ENCODE assay signal across 28 cellular contexts in the genomic region with DNA sequence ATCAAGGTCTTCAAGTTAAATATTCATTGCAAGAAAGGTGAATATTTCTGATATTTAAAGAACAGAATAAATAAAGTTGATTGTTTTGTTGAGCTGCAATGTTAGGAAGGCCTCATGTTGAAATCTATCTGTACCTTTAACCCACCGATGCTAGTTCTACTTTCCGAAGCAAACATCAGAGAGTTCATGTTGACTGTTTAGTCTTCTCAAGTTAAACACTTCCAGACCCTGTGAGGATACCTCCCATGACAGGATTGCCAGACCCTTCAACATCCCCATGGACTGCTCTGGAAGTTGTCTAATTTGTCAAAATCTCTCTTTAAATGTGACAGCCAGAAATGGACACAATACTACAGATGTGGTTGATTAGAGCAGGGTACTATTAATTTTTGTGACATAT. TPM values are rescaled to one million over a fixed set of nuclear protein-coding genes. Genes with fewer than 3 reads are reported as not detected.
DNase-seq lines count a peak whose midpoint lies in the region; TF ChIP-seq lines count a peak whose summit lies in the region.
"Had no signal": no experiment of that assay in that cellular context is flagged by ENCODE, and none has a peak within 500 bp of the region (broad histone marks: within the 10 kb centered on the region; RNA-seq: fewer than 3 reads in every experiment).

No MANE protein-coding gene starts in this region.

- no peak overlapping the region for H3K27ac Mint-ChIP-seq in glutamatergic neuron (ENCODE audit: unreplicated experiment)
- H3K27ac Mint-ChIP-seq in neural crest cell (ENCODE audit: unreplicated experiment): no peak overlapping the region
- H3K27ac Mint-ChIP-seq: B cell; CD8-positive, alpha-beta memory T cell had no signal

- H3K4me1 ChIP-seq in HAP-1: peaks cover 65% of the 10 kb centered on the region
- H3K4me1 ChIP-seq: testis had no signal

- H3K9me3 Mint-ChIP-seq in glutamatergic neuron (ENCODE audit: unreplicated experiment) (peaks cover 4% of the 10 kb centered on the region), neural crest cell (no peaks in the 10 kb centered on the region)
- H3K9me3 Mint-ChIP-seq: central memory CD8-positive, alpha-beta T cell had no signal

- DNase-seq in HAP-1 (ENCODE audit: low spot score in 2 of 2): no peak
- DNase-seq in SK-N-DZ (ENCODE audit: low spot score): peak; percentile 87
- DNase-seq in glutamatergic neuron: no peak
- no peak for DNase-seq in neural crest cell (ENCODE audit: low read depth, low spot score)
- DNase-seq in DMS53 treated with DMSO at 0.1 percent for 48 hours (lab: John Stamatoyannopoulos, UW; ENCODE audit: unreplicated experiment): no peak
- no peak for DNase-seq in OCI-M1 (lab: John Stamatoyannopoulos, UW)
- no peak for DNase-seq in middle frontal gyrus (ENCODE audit: extremely low spot score, low spot score)
- DNase-seq: activated CD4-positive, alpha-beta T cell treated with anti-CD3 and anti-CD28 coated beads, Interleukin-2, amount 50 U/mL, for 4 hours; activated gamma-delta T cell treated with Interleukin-2 at 50 U/mL for 16 hours; activated T-cell treated with anti-CD3 and anti-CD28 coated beads, Interleukin-2, amount 50 U/mL, for 48 hours; CD8-positive, alpha-beta memory T cell; dermis blood vessel endothelial cell; DMS 273 treated with DMSO at 0.1 percent for 48 hours; EL; esophagus squamous epithelium; Karpas-422; kidney glomerular epithelial cell; NCI-H146; NCI-H2171; PC-9; stimulated activated CD4-positive, alpha-beta T cell treated with anti-CD3 and anti-CD28 coated beads, Interleukin-2, amount 100 ng/mL, for 24 hours; stimulated activated naive CD8-positive, alpha-beta T cell treated with anti-CD3 and anti-CD28 coated beads, Interleukin-15, Interleukin-2, amounts not matched to agents 100 U/mL and 50 U/mL, for 24 hours; T-helper 2 cell had no signal

- peaks cover 37% of the 10 kb centered on the region for H3K4me1 Mint-ChIP-seq in glutamatergic neuron (ENCODE audit: low read depth, unreplicated experiment)
- H3K4me1 Mint-ChIP-seq in neural crest cell: peaks cover 48% of the 10 kb centered on the region

- H3K36me3 Mint-ChIP-seq in glutamatergic neuron (ENCODE audit: unreplicated experiment) (no peaks in the 10 kb centered on the region), neural crest cell (ENCODE audit: low read depth) (no peaks in the 10 kb centered on the region)
- H3K36me3 Mint-ChIP-seq: CD8-positive, alpha-beta memory T cell had no signal

- H3K27me3 Mint-ChIP-seq in glutamatergic neuron (ENCODE audit: unreplicated experiment) (peaks cover 5% of the 10 kb centered on the region), neural crest cell (ENCODE audit: low read depth) (no peaks in the 10 kb centered on the region)

- no peaks in the 10 kb centered on the region for H3K27me3 ChIP-seq in HAP-1 (ENCODE audit: low read depth)
- H3K27me3 ChIP-seq: right atrium auricular region, testis had no signal

- H3K9me3 ChIP-seq in HAP-1: no peaks in the 10 kb centered on the region
- H3K9me3 ChIP-seq: esophagus squamous epithelium, right atrium auricular region, spleen, testis had no signal

- H3K4me3 ChIP-seq in HAP-1: peak overlapping the region; percentile 7; the same call in 1 of the 2 replicates
- H3K4me3 ChIP-seq: esophagus squamous epithelium, PC-9, right atrium auricular region, spleen, testis had no signal

- H3K36me3 ChIP-seq in HAP-1 (replicated peaks): no peaks in the 10 kb centered on the region
- H3K36me3 ChIP-seq: esophagus squamous epithelium, right atrium auricular region, spleen had no signal

- TF ChIP-seq CTCF in glutamatergic neuron (IDR thresholded peaks at IDR 0.05; ENCODE audit: partially characterized antibody, unreplicated experiment) (no peak), neural crest cell (conservative IDR thresholded peaks at IDR 0.05) (no peak)

- peak overlapping the region; percentile 65 for H3K4me3 Mint-ChIP-seq in glutamatergic neuron (ENCODE audit: unreplicated experiment)
- peak overlapping the region; percentile 11 for H3K4me3 Mint-ChIP-seq in neural crest cell
- H3K4me3 Mint-ChIP-seq: B cell; CD8-positive, alpha-beta memory T cell; central memory CD8-positive, alpha-beta T cell had no signal

- in situ Hi-C loops in HAP-1 (cut with MboI; ENCODE audit: low sequenced_read_pairs): no loop called here

RNA-seq across cellular contexts. Expression of gene SGCE, which starts 5.3 kb away (rescaled TPM):
- 27.7 and 41.0 TPM in 2 replicates for polyA plus RNA-seq in SK-N-DZ (2014; cell fraction: cytosol; rRNA removed)
- polyA plus RNA-seq in SK-N-DZ (2014; cell fraction: nucleus; rRNA removed): 25.4 and 40.0 TPM in 2 replicates
- total RNA-seq in glutamatergic neuron (ENCODE audit: unreplicated experiment): 64.4 TPM
- total RNA-seq in neural crest cell: 44.9 and 51.9 TPM in 2 replicates
